In genomic region chr7:69823151-69823744, GRCh38 we compare ENCODE assay signal across 14 cellular contexts.
DNase-seq lines count a peak whose midpoint lies in the region; ATAC-seq and TF ChIP-seq lines count a peak whose summit lies in the region.
"Had no signal": no experiment of that assay in that cellular context is flagged by ENCODE, and none has a peak within 500 bp of the region (broad histone marks: within the 10 kb centered on the region; RNA-seq: fewer than 3 reads in every experiment).

No MANE protein-coding gene starts in this region.

- intact Hi-C loops in dendritic cell treated with granulocyte-macrophage colony-stimulating factor and Interleukin-4, amounts not matched to agents 40 ng/mL and 50 ng/mL, for 4 days (cut with micrococcal nuclease): loop anchor here (10.0 kb wide), 1 partner anchor 352 kb away; no protein-coding TSS in a partner anchor
- intact Hi-C loops in sciatic nerve (cut with DNase I): no loop called here

- no peak overlapping the region for H3K4me3 ChIP-seq in gastroesophageal sphincter
- H3K4me3 ChIP-seq: right lobe of liver had no signal

- H3K9me3 Mint-ChIP-seq in IgD-negative memory B cell: peaks cover 0 to 2% (median 1%) of the 10 kb centered on the region in 3 donors
- no peaks in the 10 kb centered on the region for H3K9me3 Mint-ChIP-seq in dendritic cell treated with granulocyte-macrophage colony-stimulating factor and Interleukin-4, amounts not matched to agents 40 ng/mL and 50 ng/mL, for 4 days

- H3K36me3 Mint-ChIP-seq in IgD-negative memory B cell: no peaks in the 10 kb centered on the region
- H3K36me3 Mint-ChIP-seq in dendritic cell treated with granulocyte-macrophage colony-stimulating factor and Interleukin-4, amounts not matched to agents 40 ng/mL and 50 ng/mL, for 4 days (ENCODE audit: low read depth): no peaks in the 10 kb centered on the region

- TF ChIP-seq CTCF in gastroesophageal sphincter (IDR thresholded peaks at IDR 0.05): no peak

- no peaks in the 10 kb centered on the region for H3K36me3 ChIP-seq in gastroesophageal sphincter
- H3K36me3 ChIP-seq: right lobe of liver had no signal

- no peak for ATAC-seq in gastroesophageal sphincter
- ATAC-seq in sciatic nerve: no peak
- ATAC-seq in HG02588 (IDR thresholded peaks at IDR 0.05; ENCODE audit: unreplicated experiment): no peak
- ATAC-seq: right lobe of liver had no signal

- TF ChIP-seq POLR2A in gastroesophageal sphincter (IDR thresholded peaks at IDR 0.05): no peak

- DNase-seq in COLO668 (lab: John Stamatoyannopoulos, UW; ENCODE audit: unreplicated experiment): peak; percentile 4
- peak; percentile 84 for DNase-seq in NCI-H2227 treated with DMSO at 0.1 percent for 48 hours (lab: John Stamatoyannopoulos, UW)
- DNase-seq in sciatic nerve (ENCODE audit: low spot score): no peak
- no peak for DNase-seq in SW480 (ENCODE audit: low spot score)
- DNase-seq: activated CD4-positive, alpha-beta memory T cell treated with anti-CD3 and anti-CD28 coated beads, Interleukin-2, amount 10 ng/mL, durations not matched to agents 7 days and 5 days; activated gamma-delta T cell treated with Interleukin-2 at 50 U/mL for 16 hours; NCI-H1694 treated with DMSO at 0.1 percent for 48 hours; right lobe of liver; T-helper 9 cell had no signal

- H3K4me3 Mint-ChIP-seq in IgD-negative memory B cell: peak overlapping the region; percentile 84 to 95 (median 87)
- peak overlapping the region; percentile 70 for H3K4me3 Mint-ChIP-seq in dendritic cell treated with granulocyte-macrophage colony-stimulating factor and Interleukin-4, amounts not matched to agents 40 ng/mL and 50 ng/mL, for 4 days
- H3K4me3 Mint-ChIP-seq: activated CD4-positive, alpha-beta memory T cell treated with anti-CD3 and anti-CD28 coated beads, Interleukin-2, amount 10 ng/mL, durations not matched to agents 7 days and 5 days had no signal

- H3K27me3 Mint-ChIP-seq in IgD-negative memory B cell: no peaks in the 10 kb centered on the region
- H3K27me3 Mint-ChIP-seq in dendritic cell treated with granulocyte-macrophage colony-stimulating factor and Interleukin-4, amounts not matched to agents 40 ng/mL and 50 ng/mL, for 4 days: peaks cover 38% of the 10 kb centered on the region

- H3K4me1 ChIP-seq in gastroesophageal sphincter: peaks cover 3 to 59% (median 26%) of the 10 kb centered on the region in 3 donors
- H3K4me1 ChIP-seq: right lobe of liver had no signal

- no peaks in the 10 kb centered on the region for H3K27me3 ChIP-seq in gastroesophageal sphincter
- H3K27me3 ChIP-seq: right lobe of liver had no signal

- peaks cover 39 to 46% (median 46%) of the 10 kb centered on the region in 3 donors for H3K4me1 Mint-ChIP-seq in IgD-negative memory B cell
- H3K4me1 Mint-ChIP-seq in dendritic cell treated with granulocyte-macrophage colony-stimulating factor and Interleukin-4, amounts not matched to agents 40 ng/mL and 50 ng/mL, for 4 days (ENCODE audit: low read depth): peaks cover 25% of the 10 kb centered on the region

- no peak overlapping the region for H3K27ac ChIP-seq in gastroesophageal sphincter
- H3K27ac ChIP-seq: C4-2B, right lobe of liver had no signal

- H3K27ac Mint-ChIP-seq in IgD-negative memory B cell: peak overlapping the region; percentile 69 to 94 (median 85)
- no peak overlapping the region for H3K27ac Mint-ChIP-seq in dendritic cell treated with granulocyte-macrophage colony-stimulating factor and Interleukin-4, amounts not matched to agents 40 ng/mL and 50 ng/mL, for 4 days
- H3K27ac Mint-ChIP-seq: activated CD4-positive, alpha-beta memory T cell treated with anti-CD3 and anti-CD28 coated beads, Interleukin-2, amount 10 ng/mL, durations not matched to agents 7 days and 5 days had no signal

- no peak for TF ChIP-seq EP300 in gastroesophageal sphincter (IDR thresholded peaks at IDR 0.05)

- no peaks in the 10 kb centered on the region for H3K9me3 ChIP-seq in gastroesophageal sphincter
- H3K9me3 ChIP-seq: right lobe of liver had no signal

- 94 to 100% methylated on average over 3 to 4 of the region's 6 CpGs for WGBS in gastroesophageal sphincter (ENCODE audit: low coverage in 1 of 2), 2 donors

Comparison
In these comparisons a context has a peak if more than half of its experiments do, and no peak if none do; other contexts are left out.
1. DNase-seq: peak in COLO668 (single experiment) and NCI-H2227 treated with DMSO at 0.1 percent for 48 hours (single experiment); none in sciatic nerve (single experiment) and SW480 (single experiment).